8 cellular contexts compared by ENCODE assay signal in genomic region chr16:75555707-75556512, GRCh38. TPM values are rescaled to one million over a fixed set of nuclear protein-coding genes. Genes with fewer than 3 reads are reported as not detected.
A peak's percentile ranks its signal among the peaks of the same experiment; 100 is the strongest.
DNase-seq lines count a peak whose midpoint lies in the region; ATAC-seq and TF ChIP-seq lines count a peak whose summit lies in the region.

A gene with protein sequence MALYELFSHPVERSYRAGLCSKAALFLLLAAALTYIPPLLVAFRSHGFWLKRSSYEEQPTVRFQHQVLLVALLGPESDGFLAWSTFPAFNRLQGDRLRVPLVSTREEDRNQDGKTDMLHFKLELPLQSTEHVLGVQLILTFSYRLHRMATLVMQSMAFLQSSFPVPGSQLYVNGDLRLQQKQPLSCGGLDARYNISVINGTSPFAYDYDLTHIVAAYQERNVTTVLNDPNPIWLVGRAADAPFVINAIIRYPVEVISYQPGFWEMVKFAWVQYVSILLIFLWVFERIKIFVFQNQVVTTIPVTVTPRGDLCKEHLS (minus strand): TSS chr16:75556252. CDS start chr16:75556209, 43 bp downstream.

- H3K36me3 ChIP-seq in OCI-LY3 (replicated peaks; ENCODE audit: low read depth, low read length) (no peaks in the 10 kb centered on the region), mucosa of descending colon (ENCODE audit: low read depth) (no peaks in the 10 kb centered on the region)

- no peak; the same call in 1 of the 2 replicates for TF ChIP-seq CTCF in OCI-LY3 (IDR thresholded peaks at IDR 0.05; ENCODE audit: low read depth, low read length)
- no peak for TF ChIP-seq CTCF in mucosa of descending colon (IDR thresholded peaks at IDR 0.05)

- peaks cover 13% of the 10 kb centered on the region; the same call in 1 of the 2 replicates for H3K27me3 ChIP-seq in OCI-LY3 (ENCODE audit: low read depth, low read length)

- peak within 1 kb of the TSS; percentile 93 for H2AFZ ChIP-seq in OCI-LY3 (ENCODE audit: low read depth, low read length)

- peak; percentile 94 for DNase-seq in D341Med (ENCODE audit: low spot score)
- DNase-seq in HT1080 (ENCODE audit: low read depth): peak; percentile 87
- peak; percentile 96 for DNase-seq in activated T-cell treated with anti-CD3 and anti-CD28 coated beads for 24 hours (ENCODE audit: low read depth)
- DNase-seq in epithelial cell of prostate (ENCODE audit: low read depth, low spot score): peak; percentile 54
- peak; percentile 98 to 99 (median 98) for DNase-seq in mucosa of descending colon
- peak; percentile 94 to 95 for DNase-seq in stimulated activated CD8-positive, alpha-beta memory T cell treated with anti-CD3 and anti-CD28 coated beads, Interleukin-4, amount 100 ng/mL, for 1 hour (ENCODE audit: low read depth in 2 of 2, low spot score in 1 of 2)

- intact Hi-C loops in mucosa of descending colon (cut with DNase I, micrococcal nuclease): no loop called here

- no peaks in the 10 kb centered on the region for H4K20me1 ChIP-seq in OCI-LY3 (ENCODE audit: insufficient read depth, low read length)

- ATAC-seq in GM21367 (IDR thresholded peaks at IDR 0.05; ENCODE audit: unreplicated experiment) (peak; percentile 97), mucosa of descending colon (peak; percentile 97)

- H3K27ac ChIP-seq in OCI-LY3 (ENCODE audit: low read length) (peak within 1 kb of the TSS; percentile 59), epithelial cell of prostate (peak within 1 kb of the TSS; percentile 63)

- peak within 1 kb of the TSS; percentile 80 for H3K9ac ChIP-seq in OCI-LY3 (ENCODE audit: low read length)

- H3K79me2 ChIP-seq in OCI-LY3 (ENCODE audit: low read length): peaks cover 10% of the 10 kb centered on the region

- H3K9me3 ChIP-seq in OCI-LY3 (ENCODE audit: insufficient read depth, low read length) (no peaks in the 10 kb centered on the region), mucosa of descending colon (no peaks in the 10 kb centered on the region)

- peak within 1 kb of the TSS; percentile 81 for H3K4me3 ChIP-seq in OCI-LY3 (ENCODE audit: low read length)
- peak within 1 kb of the TSS; percentile 23 for H3K4me3 ChIP-seq in mucosa of descending colon

- peaks cover 14% of the 10 kb centered on the region for H3K4me1 ChIP-seq in OCI-LY3 (ENCODE audit: low read length)
- H3K4me1 ChIP-seq in mucosa of descending colon (ENCODE audit: low read depth): peaks cover 10% of the 10 kb centered on the region

- H3K4me2 ChIP-seq in OCI-LY3 (ENCODE audit: low read length): peak within 1 kb of the TSS; percentile 92

RNA-seq across cellular contexts. Expression of the gene that starts here (rescaled TPM):
- 9.3 and 10.7 TPM in 2 replicates for total RNA-seq in HT1080 (2014; rRNA removed; shearing (Covaris generic))
- polyA plus RNA-seq in HT1080 (2015; cell fraction: cytosol; rRNA removed): 12.4 and 17.4 TPM in 2 replicates
- polyA plus RNA-seq in HT1080 (2015; cell fraction: nucleus; rRNA removed): 19.5 and 23.8 TPM in 2 replicates
- 1 to 10 TPM; 4.7 to 7.3 (median 5.5) TPM for total RNA-seq in mucosa of descending colon

Comparison
In these comparisons a context has a peak if more than half of its experiments do, and no peak if none do; other contexts are left out.
1. Peak in every context shown above with its lines: DNase-seq, ATAC-seq, H3K4me3 ChIP-seq and H3K27ac ChIP-seq.